Comparison of ENCODE assay signal across 37 cellular contexts in the genomic region with DNA sequence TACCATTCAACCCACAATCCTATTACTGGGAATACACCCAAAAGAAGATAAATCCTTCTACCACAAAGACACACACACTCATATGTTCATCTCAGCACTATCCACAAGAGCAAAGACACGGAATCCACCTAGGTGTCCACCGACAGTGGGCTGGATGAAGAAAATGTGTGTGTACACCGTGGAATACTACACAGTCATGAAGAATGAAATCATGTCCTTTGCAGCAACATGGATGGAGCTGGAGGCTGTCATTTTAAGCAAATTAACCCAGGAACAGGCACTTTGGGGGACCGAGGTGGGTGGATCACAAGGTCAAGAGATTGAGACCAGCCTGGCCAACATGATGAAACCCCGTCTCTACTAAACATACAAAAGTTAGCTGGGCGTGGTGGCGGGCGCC. TPM values are rescaled to one million over a fixed set of nuclear protein-coding genes. Genes with fewer than 3 reads are reported as not detected.
"Had no signal": no experiment of that assay in that cellular context is flagged by ENCODE, and none has a peak within 500 bp of the region (broad histone marks: within the 10 kb centered on the region; RNA-seq: fewer than 3 reads in every experiment).

No MANE protein-coding gene starts in this region.

- H3K4me1 ChIP-seq: adrenal gland, body of pancreas, breast epithelium had no signal

- H3K36me3 ChIP-seq: adrenal gland, brain microvascular endothelial cell, breast epithelium had no signal

- ATAC-seq: activated CD8-positive, alpha-beta T cell treated with anti-CD3 and anti-CD28 coated beads for 36 hours; activated naive CD4-positive, alpha-beta T cell treated with anti-CD3 and anti-CD28 coated beads, Interleukin-2, amount 50 U/mL, for 72 hours; activated T-cell treated with anti-CD3 and anti-CD28 coated beads, Interleukin-2, amount 50 U/mL, for 4 hours; activated T-cell treated with anti-CD3 and anti-CD28 coated beads, Interleukin-2, amount 50 U/mL, for 72 hours; activated T-helper 17 cell treated with anti-CD3 and anti-CD28 coated beads, Interleukin-2, amount 50 U/mL, for 72 hours; body of pancreas had no signal

- H3K27me3 ChIP-seq: adrenal gland, body of pancreas, breast epithelium had no signal

- FAIRE-seq: astrocyte, TTC549 had no signal

- H3K27ac ChIP-seq: adrenal gland, body of pancreas, brain microvascular endothelial cell, breast epithelium, VCaP had no signal

- DNase-seq: activated B cell treated with CpG ODN at 0.5 μM for 24 hours; activated CD4-positive, alpha-beta memory T cell treated with anti-CD3 and anti-CD28 coated beads for 36 hours; activated CD4-positive, alpha-beta T cell treated with anti-CD3 and anti-CD28 coated beads for 4 hours; activated CD4-positive, alpha-beta T cell treated with anti-CD3 and anti-CD28 coated beads, Interleukin-2, amount 10 ng/mL, durations not matched to agents 24 days and 14 days; activated CD4-positive, alpha-beta T cell treated with anti-CD3 and anti-CD28 coated beads, Interleukin-2, amount 50 U/mL, for 1 hour; activated CD4-positive, alpha-beta T cell treated with anti-CD3 and anti-CD28 coated beads, Interleukin-2, amount 50 U/mL, for 4 hours; activated CD4-positive, CD25-positive, alpha-beta regulatory T cell treated with anti-CD3 and anti-CD28 coated beads, Interleukin-2, amount 50 U/mL, for 72 hours; activated CD8-positive, alpha-beta memory T cell treated with anti-CD3 and anti-CD28 coated beads, Interleukin-2, amount 50 U/mL, for 4 hours; activated CD8-positive, alpha-beta T cell treated with anti-CD3 and anti-CD28 coated beads for 36 hours; activated effector memory CD4-positive, alpha-beta T cell treated with anti-CD3 and anti-CD28 coated beads, Interleukin-2, amount 50 U/mL, for 16 hours; activated gamma-delta T cell treated with Interleukin-2 at 50 U/mL for 16 hours; activated naive CD4-positive, alpha-beta T cell; activated naive CD4-positive, alpha-beta T cell treated with anti-CD3 and anti-CD28 coated beads for 36 hours; activated naive CD4-positive, alpha-beta T cell treated with anti-CD3 and anti-CD28 coated beads, Interleukin-2, amount 50 U/mL, for 16 hours; activated naive CD8-positive, alpha-beta T cell treated with anti-CD3 and anti-CD28 coated beads for 36 hours; activated T-cell treated with anti-CD3 and anti-CD28 coated beads for 4 hours; activated T-cell treated with anti-CD3 and anti-CD28 coated beads, Interleukin-2, amount 50 U/mL, for 1 hour; activated T-cell treated with anti-CD3 and anti-CD28 coated beads, Interleukin-2, amount 50 U/mL, for 4 hours; activated T-cell treated with anti-CD3 and anti-CD28 coated beads, Interleukin-2, amount 50 U/mL, for 72 hours; adrenal gland; amniotic stem cell; body of pancreas; brain microvascular endothelial cell; cerebellar nuclear complex; T-helper 2 cell; T-helper 9 cell had no signal

- H3K9me3 ChIP-seq: adrenal gland, body of pancreas had no signal

- H3K4me3 ChIP-seq: adrenal gland, body of pancreas, breast epithelium had no signal

RNA-seq across cellular contexts. Expression of a gene that starts 8.3 kb away (rescaled TPM):
- total RNA-seq: activated B cell treated with CpG ODN at 0.5 μM for 24 hours; activated CD4-positive, alpha-beta memory T cell treated with anti-CD3 and anti-CD28 coated beads for 36 hours; activated CD4-positive, alpha-beta T cell treated with anti-CD3 and anti-CD28 coated beads, Interleukin-2, amount 10 ng/mL, durations not matched to agents 24 days and 14 days; activated CD8-positive, alpha-beta memory T cell treated with anti-CD3 and anti-CD28 coated beads for 36 hours; activated CD8-positive, alpha-beta T cell treated with anti-CD3 and anti-CD28 coated beads for 36 hours; activated naive CD4-positive, alpha-beta T cell treated with anti-CD3 and anti-CD28 coated beads for 36 hours; activated naive CD4-positive, alpha-beta T cell treated with anti-CD3 and anti-CD28 coated beads, Interleukin-2, amount 50 U/mL, for 72 hours; activated naive CD8-positive, alpha-beta T cell treated with anti-CD3 and anti-CD28 coated beads for 36 hours; activated T-cell treated with anti-CD3 and anti-CD28 coated beads, Interleukin-2, amount 50 U/mL, for 4 hours; activated T-cell treated with anti-CD3 and anti-CD28 coated beads, Interleukin-2, amount 50 U/mL, for 72 hours; activated T-helper 1 cell treated with anti-CD3 and anti-CD28 coated beads, Interleukin-12 subunit alpha, Interleukin-12 subunit beta, Interleukin-2, Interleukin-4 antibody, amounts not matched to agents 30 ng/mL and 10 ng/mL and 1 ng/mL, durations not matched to agents 14 hours and 24 hours and 36 hours; activated T-helper 17 cell treated with anti-CD3 and anti-CD28 coated beads, Interleukin-2, amount 50 U/mL, for 72 hours; adrenal gland; aorta; astrocyte; body of pancreas; breast epithelium; cardiac septum; chondrocyte had no signal
- polyA plus RNA-seq: adrenal gland, aorta had no signal
